ENCODE assay signal across 1 cellular context in the genomic region with DNA sequence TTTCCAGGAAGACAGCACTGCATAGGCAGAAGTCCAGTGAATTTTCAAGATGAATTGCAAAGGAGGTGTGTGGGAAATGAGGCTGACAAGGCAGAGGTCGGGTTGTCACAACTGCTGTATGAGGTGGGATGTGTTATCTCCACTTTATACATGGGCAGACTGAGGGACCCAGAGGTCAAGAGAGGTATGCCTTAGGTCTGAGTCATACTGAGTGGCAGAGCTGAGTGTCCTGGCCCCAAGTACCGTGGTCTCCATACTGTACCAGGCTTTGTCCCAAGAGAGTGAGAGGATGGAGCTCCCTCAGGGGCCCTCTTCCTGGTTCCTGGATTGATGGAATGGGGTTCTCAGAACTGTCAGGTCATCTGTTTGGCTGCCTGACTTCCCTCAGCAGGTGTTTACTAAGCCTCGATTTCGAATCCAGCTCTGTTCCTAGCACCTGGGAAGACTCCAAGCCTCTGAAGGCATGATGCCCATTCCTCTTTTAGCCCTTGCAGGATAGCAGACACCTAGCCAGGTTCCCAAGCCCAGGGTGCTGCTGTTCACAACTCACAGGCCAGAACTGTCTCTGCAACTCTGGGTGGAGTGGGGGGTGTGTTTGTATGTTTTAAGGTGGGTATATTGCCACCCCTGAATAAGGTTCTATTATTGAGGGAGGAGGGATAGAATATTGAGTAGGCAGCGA.
TF ChIP-seq lines count a peak whose summit lies in the region.

No MANE protein-coding gene starts in this region.

TF ChIP-seq in HepG2, 621 proteins besides CTCF, POLR2A, EP300 and RAD21:
- TF ChIP-seq, protein P1, sequence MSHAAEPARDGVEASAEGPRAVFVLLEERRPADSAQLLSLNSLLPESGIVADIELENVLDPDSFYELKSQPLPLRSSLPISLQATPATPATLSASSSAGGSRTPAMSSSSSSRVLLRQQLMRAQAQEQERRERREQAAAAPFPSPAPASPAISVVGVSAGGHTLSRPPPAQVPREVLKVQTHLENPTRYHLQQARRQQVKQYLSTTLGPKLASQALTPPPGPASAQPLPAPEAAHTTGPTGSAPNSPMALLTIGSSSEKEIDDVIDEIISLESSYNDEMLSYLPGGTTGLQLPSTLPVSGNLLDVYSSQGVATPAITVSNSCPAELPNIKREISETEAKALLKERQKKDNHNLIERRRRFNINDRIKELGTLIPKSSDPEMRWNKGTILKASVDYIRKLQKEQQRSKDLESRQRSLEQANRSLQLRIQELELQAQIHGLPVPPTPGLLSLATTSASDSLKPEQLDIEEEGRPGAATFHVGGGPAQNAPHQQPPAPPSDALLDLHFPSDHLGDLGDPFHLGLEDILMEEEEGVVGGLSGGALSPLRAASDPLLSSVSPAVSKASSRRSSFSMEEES (CRISPR knock-in tag; IDR thresholded peaks at IDR 0.05), result no peak
- TF ChIP-seq, protein P2, sequence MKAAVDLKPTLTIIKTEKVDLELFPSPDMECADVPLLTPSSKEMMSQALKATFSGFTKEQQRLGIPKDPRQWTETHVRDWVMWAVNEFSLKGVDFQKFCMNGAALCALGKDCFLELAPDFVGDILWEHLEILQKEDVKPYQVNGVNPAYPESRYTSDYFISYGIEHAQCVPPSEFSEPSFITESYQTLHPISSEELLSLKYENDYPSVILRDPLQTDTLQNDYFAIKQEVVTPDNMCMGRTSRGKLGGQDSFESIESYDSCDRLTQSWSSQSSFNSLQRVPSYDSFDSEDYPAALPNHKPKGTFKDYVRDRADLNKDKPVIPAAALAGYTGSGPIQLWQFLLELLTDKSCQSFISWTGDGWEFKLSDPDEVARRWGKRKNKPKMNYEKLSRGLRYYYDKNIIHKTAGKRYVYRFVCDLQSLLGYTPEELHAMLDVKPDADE (CRISPR knock-in tag; IDR thresholded peaks at IDR 0.05), result no peak
- TF ChIP-seq HHEX (CRISPR knock-in tag; IDR thresholded peaks at IDR 0.05) (no peak), NR2F1 (CRISPR knock-in tag; IDR thresholded peaks at IDR 0.05) (0 out of 4 replicates have a peak, but pooled peaks of 1 of the 2 experiments have one; percentile 12), FOSL2 (CRISPR knock-in tag; IDR thresholded peaks at IDR 0.05) (peak; percentile 39), ZNF256 (CRISPR knock-in tag; conservative IDR thresholded peaks at IDR 0.05) (no peak), JDP2 (CRISPR knock-in tag; IDR thresholded peaks at IDR 0.05; ENCODE audit: borderline replicate concordance) (no peak)
- TF ChIP-seq, protein P3, sequence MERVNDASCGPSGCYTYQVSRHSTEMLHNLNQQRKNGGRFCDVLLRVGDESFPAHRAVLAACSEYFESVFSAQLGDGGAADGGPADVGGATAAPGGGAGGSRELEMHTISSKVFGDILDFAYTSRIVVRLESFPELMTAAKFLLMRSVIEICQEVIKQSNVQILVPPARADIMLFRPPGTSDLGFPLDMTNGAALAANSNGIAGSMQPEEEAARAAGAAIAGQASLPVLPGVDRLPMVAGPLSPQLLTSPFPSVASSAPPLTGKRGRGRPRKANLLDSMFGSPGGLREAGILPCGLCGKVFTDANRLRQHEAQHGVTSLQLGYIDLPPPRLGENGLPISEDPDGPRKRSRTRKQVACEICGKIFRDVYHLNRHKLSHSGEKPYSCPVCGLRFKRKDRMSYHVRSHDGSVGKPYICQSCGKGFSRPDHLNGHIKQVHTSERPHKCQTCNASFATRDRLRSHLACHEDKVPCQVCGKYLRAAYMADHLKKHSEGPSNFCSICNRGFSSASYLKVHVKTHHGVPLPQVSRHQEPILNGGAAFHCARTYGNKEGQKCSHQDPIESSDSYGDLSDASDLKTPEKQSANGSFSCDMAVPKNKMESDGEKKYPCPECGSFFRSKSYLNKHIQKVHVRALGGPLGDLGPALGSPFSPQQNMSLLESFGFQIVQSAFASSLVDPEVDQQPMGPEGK (CRISPR knock-in tag; IDR thresholded peaks at IDR 0.05), result no peak
